22 cellular contexts compared by ENCODE assay signal in genomic region chr16:14148016-14148415, GRCh38.
"Had no signal": no experiment of that assay in that cellular context is flagged by ENCODE, and none has a peak within 500 bp of the region (broad histone marks: within the 10 kb centered on the region; RNA-seq: fewer than 3 reads in every experiment).

No MANE protein-coding gene starts in this region.

- H3K27ac ChIP-seq: heart right ventricle, stomach, tibial nerve had no signal

- H3K27me3 ChIP-seq: esophagus squamous epithelium, heart right ventricle, stomach, tibial nerve had no signal

- H3K4me3 ChIP-seq: esophagus squamous epithelium, heart right ventricle, skin epidermis, stomach, tibial nerve had no signal

- H3K9me3 ChIP-seq: esophagus squamous epithelium, heart right ventricle, stomach, tibial nerve had no signal

- H3K36me3 ChIP-seq: esophagus squamous epithelium, tibial nerve had no signal

- FAIRE-seq: colon had no signal

- ATAC-seq: activated CD4-positive, alpha-beta T cell treated with anti-CD3 and anti-CD28 coated beads for 36 hours; activated CD8-positive, alpha-beta memory T cell treated with anti-CD3 and anti-CD28 coated beads, Interleukin-2, amount 10 ng/mL, durations not matched to agents 7 days and 5 days; activated CD8-positive, alpha-beta T cell treated with anti-CD3 and anti-CD28 coated beads, Interleukin-2, amount 10 ng/mL, durations not matched to agents 7 days and 5 days; activated naive CD4-positive, alpha-beta T cell treated with anti-CD3 and anti-CD28 coated beads, Interleukin-2, amount 50 U/mL, for 72 hours; left cardiac atrium; naive thymus-derived CD8-positive, alpha-beta T cell; sciatic nerve; stimulated activated memory B cell treated with anti-CD40 and anti-IgM and Interleukin-4, amounts not matched to agents 10 μg/mL and 1 μg/mL and 100 μg/mL, for 72 hours had no signal

- DNase-seq: activated CD4-positive, alpha-beta T cell treated with anti-CD3 and anti-CD28 coated beads for 36 hours; activated CD4-positive, CD25-positive, alpha-beta regulatory T cell; activated CD8-positive, alpha-beta memory T cell treated with anti-CD3 and anti-CD28 coated beads, Interleukin-2, amount 10 ng/mL, durations not matched to agents 7 days and 5 days; activated CD8-positive, alpha-beta T cell treated with anti-CD3 and anti-CD28 coated beads, Interleukin-2, amount 10 ng/mL, durations not matched to agents 7 days and 5 days; activated T-cell treated with anti-CD3 and anti-CD28 coated beads, Interleukin-2, amount 50 U/mL, for 48 hours; anterior cingulate cortex; effector CD4-positive, alpha-beta T cell; esophagus squamous epithelium; foreskin melanocyte; heart right ventricle; left cardiac atrium; naive thymus-derived CD8-positive, alpha-beta T cell; stimulated activated CD4-positive, alpha-beta T cell treated with anti-CD3 and anti-CD28 coated beads, Interleukin-4, amount 100 ng/mL, for 4 hours; stimulated activated CD8-positive, alpha-beta memory T cell treated with anti-CD3 and anti-CD28 coated beads, Interleukin-4, amount 100 ng/mL, for 48 hours; stomach; T-helper 1 cell had no signal
